In the genomic region with DNA sequence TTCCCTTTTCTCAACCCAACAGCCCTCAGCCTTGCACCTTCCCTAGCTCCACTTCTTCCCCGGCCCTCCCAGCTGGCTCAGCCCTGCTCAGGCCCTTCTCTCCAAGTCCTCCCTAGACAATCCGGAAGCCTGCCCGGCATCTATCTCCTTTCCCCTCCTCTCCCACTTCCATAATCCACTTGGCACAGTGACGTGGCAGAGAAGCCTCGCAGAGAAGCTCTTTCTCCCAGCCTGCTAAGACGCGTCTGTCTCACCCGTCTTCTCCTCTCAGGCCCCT, we compare ENCODE assay signal across 1 cellular context.
TF ChIP-seq lines count a peak whose summit lies in the region.

No MANE protein-coding gene starts in this region.

TF ChIP-seq in GM12891, 5 proteins besides CTCF, POLR2A, EP300 and RAD21 (continued from another document):
- TF ChIP-seq TAF1 (IDR thresholded peaks at IDR 0.05; ENCODE audit: low read depth, low read length), result no peak
- no peak for TF ChIP-seq SPI1 (IDR thresholded peaks at IDR 0.05; ENCODE audit: low read depth, low read length)
- TF ChIP-seq POLR2AphosphoS5 (IDR thresholded peaks at IDR 0.05; ENCODE audit: low read depth, low read length), result no peak
- TF ChIP-seq PAX5 (IDR thresholded peaks at IDR 0.05; ENCODE audit: insufficient read depth, low read length, severe bottlenecking), result no peak
